Comparison of ENCODE assay signal across 21 cellular contexts in genomic region chr13:46810440-46810839, GRCh38.
DNase-seq lines count a peak whose midpoint lies in the region; ATAC-seq lines count a peak whose summit lies in the region.
"Had no signal": no experiment of that assay in that cellular context is flagged by ENCODE, and none has a peak within 500 bp of the region (broad histone marks: within the 10 kb centered on the region; RNA-seq: fewer than 3 reads in every experiment).

No MANE protein-coding gene starts in this region.

- DNase-seq in GM03348 (ENCODE audit: low spot score) (peak; percentile 27), amniotic epithelial cell (ENCODE audit: low read depth) (peak; percentile 15), iris pigment epithelial cell (ENCODE audit: low read depth) (peak; percentile 55)
- DNase-seq in activated naive CD4-positive, alpha-beta T cell treated with Interleukin-2 at 50 U/mL for 16 hours = no peak
- DNase-seq: CD8-positive, alpha-beta T cell; DMS 273 treated with DMSO at 0.1 percent for 48 hours; DMS79; GOT3; Kasumi-1; NCI-H1105 treated with DMSO at 0.1 percent for 48 hours; NCI-H2029; NCI-H446; NCI-H524 treated with DMSO at 0.1 percent for 48 hours; NCI-H774; SIG-M5; SW 1271 had no signal

- ATAC-seq in HG03108 (IDR thresholded peaks at IDR 0.05; ENCODE audit: unreplicated experiment) (no peak), GM19328 (IDR thresholded peaks at IDR 0.05; ENCODE audit: unreplicated experiment) (no peak), GM18873 (IDR thresholded peaks at IDR 0.05; ENCODE audit: low FRiP score, unreplicated experiment) (no peak)
- ATAC-seq: A549; CD8-positive, alpha-beta T cell; K562 had no signal
